Comparison of ENCODE assay signal across 7 cellular contexts in the genomic region with DNA sequence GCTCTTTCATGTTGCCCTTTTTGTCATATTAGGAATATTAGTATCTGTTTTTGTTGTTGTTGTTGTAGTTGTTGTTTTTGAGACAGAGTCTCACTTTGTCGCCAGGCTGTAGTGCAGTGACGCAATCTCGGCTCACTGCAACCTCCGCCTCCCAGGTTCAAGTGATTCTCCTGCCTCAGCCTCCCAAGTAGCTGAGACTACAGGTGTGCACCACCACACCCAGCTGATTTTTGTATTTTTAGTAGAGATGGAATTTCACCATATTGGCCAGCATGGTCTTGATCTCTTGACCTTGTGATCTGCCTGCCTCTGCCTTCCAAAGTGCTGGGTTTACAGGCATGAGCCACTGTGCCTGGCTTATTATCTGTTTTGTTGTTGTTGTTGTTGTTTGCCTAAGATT.
DNase-seq lines count a peak whose midpoint lies in the region; ATAC-seq, FAIRE-seq and TF ChIP-seq lines count a peak whose summit lies in the region.
"Not testable (repeated sequence)": the region's sequence is repeated elsewhere in the genome, so short reads cannot be mapped to it uniquely, and the experiment has no call there.

No MANE protein-coding gene starts in this region.

- not testable (repeated sequence) for H3K4me3 ChIP-seq in GM23248; body of pancreas; HepG2 (replicated peaks in 1 of 3; ENCODE audit: insufficient read depth in 1 of 3, low read depth in 2 of 3, low read length in 3 of 3); prostate gland; skeletal muscle tissue (ENCODE audit: low read length in 3 of 3); tibial artery

- not testable (repeated sequence) for H3K79me2 ChIP-seq in GM23248 (ENCODE audit: insufficient read depth); HepG2 (ENCODE audit: insufficient read depth, low read length)

- FAIRE-seq in HepG2 (lab: Jason Lieb, UNC): not testable (repeated sequence)

- not testable (repeated sequence) for H3K4me1 Mint-ChIP-seq in glutamatergic neuron (ENCODE audit: low read depth, unreplicated experiment)

- H3K27me3 Mint-ChIP-seq in glutamatergic neuron (ENCODE audit: unreplicated experiment): not testable (repeated sequence)

- peaks cover 11% of the 10 kb centered on the region for H3K4me1 ChIP-seq in GM23248 (ENCODE audit: insufficient read depth)
- not testable (repeated sequence) for H3K4me1 ChIP-seq in body of pancreas; prostate gland (replicated peaks); skeletal muscle tissue (ENCODE audit: control insufficient read depth in 3 of 3, insufficient read depth in 3 of 3, low read length in 3 of 3)
- peaks cover 49% of the 10 kb centered on the region for H3K4me1 ChIP-seq in HepG2 (ENCODE audit: insufficient read depth, low read length)
- H3K4me1 ChIP-seq in tibial artery: peaks cover 0 to 29% (median 11%) of the 10 kb centered on the region in 4 donors

- H3K9ac ChIP-seq in GM23248; skeletal muscle tissue (ENCODE audit: low read depth in 1 of 3, low read length in 3 of 3): not testable (repeated sequence)
- H3K9ac ChIP-seq in HepG2 (ENCODE audit: insufficient read depth, low read depth, low read length): peak overlapping the region; percentile 31; the same call in 1 of the 2 replicates

- not testable (repeated sequence) for H4K20me1 ChIP-seq in GM23248 (ENCODE audit: insufficient read depth); HepG2 (ENCODE audit: insufficient read depth, low read length)

- POLR2A ChIA-PET in HepG2 (lab: Yijun Ruan, JAX): interaction anchor here (1.0 to 3.6 kb wide), 7 partner anchors 9 to 74 kb away, joined by 3 to 55 read pairs (median 8); partner anchors contain the start of gene CCN2

- TF ChIP-seq CTCF in body of pancreas (IDR thresholded peaks at IDR 0.05); glutamatergic neuron (IDR thresholded peaks at IDR 0.05; ENCODE audit: partially characterized antibody, unreplicated experiment); HepG2 (CRISPR knock-in tag; IDR thresholded peaks at IDR 0.05); prostate gland (IDR thresholded peaks at IDR 0.05); tibial artery (IDR thresholded peaks at IDR 0.05): not testable (repeated sequence)

- not testable (repeated sequence) for H3F3A ChIP-seq in GM23248 (ENCODE audit: insufficient read depth)

- not testable (repeated sequence) for H3K36me3 Mint-ChIP-seq in glutamatergic neuron (ENCODE audit: unreplicated experiment)

- BruUV-seq in HepG2 (replicated peaks; lab: Mats Ljungman, UMichigan): not testable (repeated sequence)

- not testable (repeated sequence) for H3K27ac ChIP-seq in GM23248
- H3K27ac ChIP-seq in body of pancreas (peak overlapping the region in 3 of 4 donors; percentile 36 to 65 (median 38)), HepG2 (ENCODE audit: extremely low read length, insufficient read depth, low read length) (peak overlapping the region; percentile 80), prostate gland (peak overlapping the region; percentile 25 to 58), skeletal muscle tissue (ENCODE audit: low read depth, low read length) (peak overlapping the region; percentile 62), tibial artery (peak overlapping the region; percentile 57 to 63)

- TF ChIP-seq EP300 in HepG2 (IDR thresholded peaks at IDR 0.05; ENCODE audit: low read depth in 2 of 2, low read length in 2 of 2); HepG2 (CRISPR knock-in tag; IDR thresholded peaks at IDR 0.05; ENCODE audit: borderline replicate concordance): not testable (repeated sequence)

- peak overlapping the region; percentile 88 for H2AFZ ChIP-seq in GM23248
- not testable (repeated sequence) for H2AFZ ChIP-seq in HepG2 (ENCODE audit: low read length)

- H3K9me2 ChIP-seq in GM23248 (ENCODE audit: insufficient read depth): not testable (repeated sequence)

- not testable (repeated sequence) for TF ChIP-seq RAD21 in HepG2 (CRISPR knock-in tag; IDR thresholded peaks at IDR 0.05)

- H3K9me3 Mint-ChIP-seq in glutamatergic neuron (ENCODE audit: unreplicated experiment): not testable (repeated sequence)

- H3K4me3 Mint-ChIP-seq in glutamatergic neuron (ENCODE audit: unreplicated experiment): not testable (repeated sequence)

- DNase-seq in GM23248; body of pancreas; glutamatergic neuron; HepG2 (ENCODE audit: low spot score); prostate gland (ENCODE audit: low spot score); tibial artery: not testable (repeated sequence)

- H3K27ac Mint-ChIP-seq in glutamatergic neuron (ENCODE audit: unreplicated experiment): peak overlapping the region; percentile 36

- intact Hi-C loops in body of pancreas (cut with DNase I); tibial artery (cut with DNase I; ENCODE audit: low total_unique reads): not testable (repeated sequence)
- intact Hi-C loops in HepG2 (cut with micrococcal nuclease; ENCODE audit: unreplicated experiment): loop anchor here (5.0 kb wide), 2 partner anchors 84 to 141 kb away; no protein-coding TSS in a partner anchor
- intact Hi-C loops in prostate gland (cut with DNase I): loop anchor here (5.0 to 10.0 kb wide), 2 partner anchors 69 to 104 kb away; partner anchors contain the start of gene CCN2

- not testable (repeated sequence) for H3K36me3 ChIP-seq in GM23248 (ENCODE audit: low read depth); body of pancreas (replicated peaks in 1 of 2; ENCODE audit: insufficient read depth in 1 of 2, low read depth in 2 of 2); HepG2 (replicated peaks in 1 of 2; ENCODE audit: control insufficient read depth in 1 of 2, insufficient read depth in 2 of 2, low read length in 2 of 2); prostate gland; skeletal muscle tissue (ENCODE audit: control insufficient read depth in 3 of 3, insufficient read depth in 3 of 3, low read length in 3 of 3); tibial artery

- WGBS in GM23248 (ENCODE audit: low coverage in 1 of 2, low lambda C conversion rate in 2 of 2, missing lambda C conversion rate in 2 of 2), 2 experiments: 96 to 98% methylated on average over 4 of the region's 4 CpGs
- 89 to 100% methylated on average over 4 of the region's 4 CpGs for WGBS in body of pancreas, 2 donors
- WGBS in HepG2 (ENCODE audit: low lambda C conversion rate): over 99% methylated on average over 4 of the region's 4 CpGs
- 100% methylated on average over 4 of the region's 4 CpGs for WGBS in prostate gland

- in situ Hi-C loops in GM23248 (cut with MboI): not testable (repeated sequence)
- in situ Hi-C loops in HepG2 (cut with HindIII; ENCODE audit: extremely low pct_ligation_motif_present, low pct_unique_long_range_greater_than_20kb): loop anchor here (5.0 kb wide), 2 partner anchors 39 to 69 kb away; partner anchors contain the start of gene CCN2

- ATAC-seq in body of pancreas, HepG2: not testable (repeated sequence)

- H3K9me3 ChIP-seq in GM23248 (ENCODE audit: low read depth); body of pancreas; HepG2 (ENCODE audit: low read length); prostate gland; skeletal muscle tissue (ENCODE audit: control insufficient read depth in 3 of 3, low read length in 3 of 3); tibial artery: not testable (repeated sequence)

- H3K4me2 ChIP-seq in GM23248 (ENCODE audit: unreplicated experiment): not testable (repeated sequence)
- H3K4me2 ChIP-seq in HepG2 (ENCODE audit: low read depth, low read length): peak overlapping the region; percentile 56; the same call in 1 of the 2 replicates

- TF ChIP-seq POLR2A in body of pancreas (IDR thresholded peaks at IDR 0.05); HepG2 (IDR thresholded peaks at IDR 0.05; ENCODE audit: insufficient read depth in 1 of 2, low read depth in 2 of 2, low read length in 2 of 2); prostate gland (IDR thresholded peaks at IDR 0.05): not testable (repeated sequence)

- CTCF ChIA-PET in HepG2 (lab: Yijun Ruan, JAX; ENCODE audit: low intra/inter-chr PET ratio, low total read pairs): not testable (repeated sequence)

- H3K27me3 ChIP-seq in GM23248 (replicated peaks; ENCODE audit: insufficient read depth); body of pancreas; HepG2 (ENCODE audit: control insufficient read depth in 1 of 2, insufficient read depth in 2 of 2, low read length in 2 of 2); prostate gland (replicated peaks; ENCODE audit: insufficient read depth); skeletal muscle tissue (ENCODE audit: control insufficient read depth in 3 of 3, insufficient read depth in 3 of 3, low read length in 3 of 3); tibial artery: not testable (repeated sequence)

TF ChIP-seq in HepG2, 621 proteins besides CTCF, POLR2A, EP300 and RAD21 (continues in another document):
- TF ChIP-seq CEBPB (IDR thresholded peaks at IDR 0.05; ENCODE audit: borderline replicate concordance, low read depth, low read length): peak; percentile 16; the same call in 1 of the 2 replicates
- TF ChIP-seq ZMYM4 (CRISPR knock-in tag; IDR thresholded peaks at IDR 0.05): 0 out of 2 replicates have a peak, but pooled peaks have one; percentile 27
- TF ChIP-seq ZNF558 (CRISPR knock-in tag; IDR thresholded peaks at IDR 0.05; ENCODE audit: borderline replicate concordance): 0 out of 2 replicates have a peak, but pooled peaks have one; percentile 4
